Comparison of ENCODE assay signal across 15 cellular contexts in genomic region chr2:130385709-130386108, GRCh38. TPM values are rescaled to one million over a fixed set of nuclear protein-coding genes. Genes with fewer than 3 reads are reported as not detected.
A peak's percentile ranks its signal among the peaks of the same experiment; 100 is the strongest.
DNase-seq lines count a peak whose midpoint lies in the region; ATAC-seq and TF ChIP-seq lines count a peak whose summit lies in the region.
"Had no signal": no experiment of that assay in that cellular context is flagged by ENCODE, and none has a peak within 500 bp of the region (broad histone marks: within the 10 kb centered on the region; RNA-seq: fewer than 3 reads in every experiment).

No MANE protein-coding gene starts in this region.

- peaks cover 0 to 11% (median 3%) of the 10 kb centered on the region in 4 donors for H3K4me1 ChIP-seq in Peyer's patch
- peaks cover 2 to 18% (median 7%) of the 10 kb centered on the region in 4 donors for H3K4me1 ChIP-seq in transverse colon

- in situ Hi-C loops in transverse colon (cut with MboI; ENCODE audit: low pct_ligation_motif_present in 1 of 4, low pct_unique_long_range_greater_than_20kb in 1 of 4, low sequenced_read_pairs in 3 of 4), result no loop called here

- H3K27me3 ChIP-seq in Peyer's patch (no peaks in the 10 kb centered on the region), transverse colon (no peaks in the 10 kb centered on the region)
- H3K27me3 ChIP-seq: hepatocyte had no signal

- H3K36me3 ChIP-seq in Peyer's patch, result no peaks in the 10 kb centered on the region
- no peaks in the 10 kb centered on the region for H3K36me3 ChIP-seq in transverse colon

- H3K9me3 Mint-ChIP-seq in activated T-cell treated with anti-CD3 and anti-CD28 coated beads, Interleukin-2, amount 50 U/mL, for 72 hours, result no peaks in the 10 kb centered on the region

- no peak for TF ChIP-seq EP300 in transverse colon (IDR thresholded peaks at IDR 0.05; ENCODE audit: low read depth)

- no peak for TF ChIP-seq CTCF in Peyer's patch (IDR thresholded peaks at IDR 0.05)
- TF ChIP-seq CTCF in transverse colon (IDR thresholded peaks at IDR 0.05), result no peak

- ATAC-seq in HG02943 (IDR thresholded peaks at IDR 0.05; ENCODE audit: low read depth, unreplicated experiment), result peak; percentile 41
- no peak for ATAC-seq in activated T-cell treated with anti-CD3 and anti-CD28 coated beads, Interleukin-2, amount 50 U/mL, for 72 hours (replicated peaks in 1 of 2)
- ATAC-seq: K562 had no signal

- H3K27ac ChIP-seq in Peyer's patch (peak overlapping the region in 2 of 4 donors; percentile 1 to 63), transverse colon (peak overlapping the region in 3 of 4 donors; percentile 20 to 34 (median 21))
- H3K27ac ChIP-seq: 22Rv1, GM23248, hepatocyte had no signal

- H3K4me3 ChIP-seq in Peyer's patch (no peak overlapping the region), transverse colon (no peak overlapping the region)
- H3K4me3 ChIP-seq: GM23248, hepatocyte, K562 had no signal

- peaks cover 4% of the 10 kb centered on the region for H3K4me1 Mint-ChIP-seq in activated T-cell treated with anti-CD3 and anti-CD28 coated beads, Interleukin-2, amount 50 U/mL, for 72 hours (ENCODE audit: low read depth)

- WGBS in transverse colon (ENCODE audit: low coverage in 1 of 2), 2 donors, result 73% methylated on average over 3 of the region's 3 CpGs; no CpG with 5 or more reads in 1 of the 2 donors

- no peaks in the 10 kb centered on the region for H3K27me3 Mint-ChIP-seq in activated T-cell treated with anti-CD3 and anti-CD28 coated beads, Interleukin-2, amount 50 U/mL, for 72 hours (ENCODE audit: low read depth)

- H3K9me3 ChIP-seq in Peyer's patch (no peaks in the 10 kb centered on the region), transverse colon (no peaks in the 10 kb centered on the region)

- DNase-seq in SIG-M5 treated with dmso at 0.1 percent for 504 hours (lab: John Stamatoyannopoulos, UW; ENCODE audit: unreplicated experiment), result peak; percentile 38
- DNase-seq in SIG-M5 (lab: John Stamatoyannopoulos, UW), result no peak
- DNase-seq in Peyer's patch, result peak in 2 of 3 donors; percentile 66 to 67
- no peak for DNase-seq in transverse colon
- no peak for DNase-seq in NCI-H1105 (lab: John Stamatoyannopoulos, UW)
- no peak for DNase-seq in activated T-cell treated with anti-CD3 and anti-CD28 coated beads, Interleukin-2, amount 50 U/mL, for 72 hours
- no peak for DNase-seq in NCI-H82 (lab: John Stamatoyannopoulos, UW)
- DNase-seq: GM23248; NCI-H524; stimulated activated CD4-positive, alpha-beta T cell treated with anti-CD3 and anti-CD28 coated beads, Interleukin-15, amount 100 ng/mL, for 24 hours; substantia nigra had no signal

- peaks cover 0 to 3% of the 10 kb centered on the region in 2 donors for H3K36me3 Mint-ChIP-seq in activated T-cell treated with anti-CD3 and anti-CD28 coated beads, Interleukin-2, amount 50 U/mL, for 72 hours (ENCODE audit: insufficient read depth in 2 of 2)

- TF ChIP-seq POLR2A in Peyer's patch (IDR thresholded peaks at IDR 0.05) (no peak), transverse colon (IDR thresholded peaks at IDR 0.05) (no peak)

- intact Hi-C loops in transverse colon (cut with DNase I; ENCODE audit: low total_unique reads), result no loop called here

- no peak overlapping the region for H3K4me3 Mint-ChIP-seq in activated T-cell treated with anti-CD3 and anti-CD28 coated beads, Interleukin-2, amount 50 U/mL, for 72 hours

- no peak overlapping the region for H3K27ac Mint-ChIP-seq in activated T-cell treated with anti-CD3 and anti-CD28 coated beads, Interleukin-2, amount 50 U/mL, for 72 hours

RNA-seq across cellular contexts. Expression of gene PTPN18, which starts 29.9 kb away (rescaled TPM):
- total RNA-seq in Peyer's patch (100 to 1,000 TPM; 137 to 208 (median 169) TPM), transverse colon (100 to 1,000 TPM; 136 to 168 (median 148) TPM)
- total RNA-seq in activated T-cell treated with anti-CD3 and anti-CD28 coated beads, Interleukin-2, amount 50 U/mL, for 72 hours, result 10 to 100 TPM; 48.8 to 50.7 TPM

RNA-seq across cellular contexts. Expression of gene IMP4, which starts 43.0 kb away (rescaled TPM):
- 10 to 100 TPM; 41.9 to 99.9 (median 62.8) TPM for total RNA-seq in Peyer's patch
- total RNA-seq in transverse colon, result 100 to 1,000 TPM in 1 of 4 donors, 10 to 100 TPM in 3; 52.1 to 367 (median 83.7) TPM
- total RNA-seq in activated T-cell treated with anti-CD3 and anti-CD28 coated beads, Interleukin-2, amount 50 U/mL, for 72 hours, result 10 to 100 TPM; 77.4 to 95.4 TPM

Comparison
In these comparisons a context has a peak if more than half of its experiments do, and no peak if none do; other contexts are left out.
1. DNase-seq: peak in SIG-M5 treated with dmso at 0.1 percent for 504 hours (single experiment) and Peyer's patch (2 of 3); none in SIG-M5 (single experiment), transverse colon (single experiment), NCI-H1105 (single experiment), activated T-cell treated with anti-CD3 and anti-CD28 coated beads, Interleukin-2, amount 50 U/mL, for 72 hours (0 of 2) and NCI-H82 (single experiment).